Comparison of ENCODE assay signal across 8 cellular contexts in genomic region chr13:48158290-48158689, GRCh38.
DNase-seq lines count a peak whose midpoint lies in the region; ATAC-seq lines count a peak whose summit lies in the region.

No MANE protein-coding gene starts in this region.

- DNase-seq in Caki2 (ENCODE audit: low read depth) (peak; percentile 73), T-helper 17 cell (no peak), H4 (ENCODE audit: low spot score) (no peak), NCI-H1436 treated with DMSO at 0.1 percent for 48 hours (lab: John Stamatoyannopoulos, UW) (no peak), cortex of kidney (lab: John Stamatoyannopoulos, UW) (no peak), NCI-H1436 (lab: John Stamatoyannopoulos, UW) (no peak)

- peak overlapping the region; percentile 67 for H3K27ac ChIP-seq in muscle layer of duodenum (ENCODE audit: low read length)

- no peaks in the 10 kb centered on the region for H3K27me3 ChIP-seq in muscle layer of duodenum (ENCODE audit: low read depth, low read length)

- peak overlapping the region; percentile 79 for H3K27ac Mint-ChIP-seq in T-helper 17 cell

- peaks cover 7% of the 10 kb centered on the region for H3K36me3 Mint-ChIP-seq in T-helper 17 cell (ENCODE audit: low read depth)

- H3K4me3 Mint-ChIP-seq in T-helper 17 cell = peak overlapping the region; percentile 47

- no peaks in the 10 kb centered on the region for H3K27me3 Mint-ChIP-seq in T-helper 17 cell

- no peak overlapping the region for H3K4me3 ChIP-seq in muscle layer of duodenum (ENCODE audit: low read depth in 1 of 2, low read length in 2 of 2)

- in situ Hi-C loops in Caki2 (cut with HindIII; ENCODE audit: low pct_unique_long_range_greater_than_20kb, low sequenced_read_pairs) = no loop called here

- peaks cover 0 to 7% of the 10 kb centered on the region in 2 donors for H3K4me1 ChIP-seq in muscle layer of duodenum (ENCODE audit: control insufficient read depth in 1 of 2, insufficient read depth in 2 of 2, low read length in 2 of 2)

- H3K4me1 Mint-ChIP-seq in T-helper 17 cell = peaks cover 48% of the 10 kb centered on the region

- H3K9me3 ChIP-seq in T-helper 17 cell (ENCODE audit: control insufficient read depth, low read length, poor library complexity, severe bottlenecking) = no peaks in the 10 kb centered on the region
- H3K9me3 ChIP-seq in muscle layer of duodenum (ENCODE audit: control insufficient read depth in 1 of 2, low read length in 2 of 2) = no peaks in the 10 kb centered on the region

- peak; percentile 56 for ATAC-seq in GM21786 (IDR thresholded peaks at IDR 0.05; ENCODE audit: unreplicated experiment)
- no peak for ATAC-seq in T-helper 17 cell

- no peaks in the 10 kb centered on the region for H3K36me3 ChIP-seq in muscle layer of duodenum (ENCODE audit: control insufficient read depth in 1 of 2, insufficient read depth in 2 of 2, low read length in 2 of 2)
